ENCODE assay signal across 8 cellular contexts in genomic region chr10:15419279-15419874, GRCh38. TPM values are rescaled to one million over a fixed set of nuclear protein-coding genes. Genes with fewer than 3 reads are reported as not detected.
DNase-seq lines count a peak whose midpoint lies in the region; ATAC-seq and TF ChIP-seq lines count a peak whose summit lies in the region.

No MANE protein-coding gene starts in this region.

- H3K9me3 ChIP-seq in lower lobe of right lung, result no peaks in the 10 kb centered on the region
- no peaks in the 10 kb centered on the region for H3K9me3 ChIP-seq in upper lobe of right lung

- no peaks in the 10 kb centered on the region for H3K4me1 ChIP-seq in lower lobe of right lung
- no peaks in the 10 kb centered on the region for H3K4me1 ChIP-seq in upper lobe of right lung

- TF ChIP-seq CTCF in lower lobe of right lung (IDR thresholded peaks at IDR 0.05) (peak; percentile 88), upper lobe of right lung (IDR thresholded peaks at IDR 0.05) (peak; percentile 92)

- DNase-seq in DMS114 treated with DMSO at 0.1 percent for 48 hours (lab: John Stamatoyannopoulos, UW; ENCODE audit: unreplicated experiment) (peak; percentile 29), RPMI7951 (ENCODE audit: low read depth) (peak; percentile 38), cerebellum (ENCODE audit: low spot score) (peak; percentile 53), lower lobe of right lung (no peak), upper lobe of right lung (no peak), NCI-H1930 (lab: John Stamatoyannopoulos, UW) (no peak)

- intact Hi-C loops in lower lobe of right lung (cut with DNase I), result no loop called here
- intact Hi-C loops in upper lobe of right lung (cut with DNase I), result no loop called here

- H3K36me3 ChIP-seq in lower lobe of right lung (no peaks in the 10 kb centered on the region), upper lobe of right lung (no peaks in the 10 kb centered on the region)

- peak; percentile 47 for ATAC-seq in GM21786 (IDR thresholded peaks at IDR 0.05; ENCODE audit: unreplicated experiment)
- ATAC-seq in lower lobe of right lung, result no peak
- peak; percentile 62 for ATAC-seq in upper lobe of right lung
- ATAC-seq in HG03521 (IDR thresholded peaks at IDR 0.05; ENCODE audit: unreplicated experiment), result no peak

- H3K4me3 ChIP-seq in lower lobe of right lung, result no peak overlapping the region
- no peak overlapping the region for H3K4me3 ChIP-seq in upper lobe of right lung

- H3K27ac ChIP-seq in lower lobe of right lung, result no peak overlapping the region
- no peak overlapping the region for H3K27ac ChIP-seq in upper lobe of right lung

- H3K27me3 ChIP-seq in lower lobe of right lung (ENCODE audit: low read depth), result no peaks in the 10 kb centered on the region
- H3K27me3 ChIP-seq in upper lobe of right lung, result no peaks in the 10 kb centered on the region

RNA-seq across cellular contexts. Expression of gene FAM171A1, which starts 48.3 kb away (rescaled TPM):
- total RNA-seq in RPMI7951 (2014; rRNA removed; shearing (Covaris generic)), result 3.5 and 3.6 TPM in 2 replicates
- total RNA-seq in cerebellum (29.7 TPM), lower lobe of right lung (14.0 TPM), upper lobe of right lung (17.3 TPM)

Comparison
In these comparisons a context has a peak if more than half of its experiments do, and no peak if none do; other contexts are left out.
1. DNase-seq: peak in DMS114 treated with DMSO at 0.1 percent for 48 hours (single experiment), RPMI7951 (single experiment) and cerebellum (single experiment); none in lower lobe of right lung (single experiment), upper lobe of right lung (single experiment) and NCI-H1930 (0 of 2).
2. ATAC-seq: peak in GM21786 (single experiment) and upper lobe of right lung (single experiment); none in lower lobe of right lung (0 of 2) and HG03521 (single experiment).